14 cellular contexts compared by ENCODE assay signal in the genomic region with DNA sequence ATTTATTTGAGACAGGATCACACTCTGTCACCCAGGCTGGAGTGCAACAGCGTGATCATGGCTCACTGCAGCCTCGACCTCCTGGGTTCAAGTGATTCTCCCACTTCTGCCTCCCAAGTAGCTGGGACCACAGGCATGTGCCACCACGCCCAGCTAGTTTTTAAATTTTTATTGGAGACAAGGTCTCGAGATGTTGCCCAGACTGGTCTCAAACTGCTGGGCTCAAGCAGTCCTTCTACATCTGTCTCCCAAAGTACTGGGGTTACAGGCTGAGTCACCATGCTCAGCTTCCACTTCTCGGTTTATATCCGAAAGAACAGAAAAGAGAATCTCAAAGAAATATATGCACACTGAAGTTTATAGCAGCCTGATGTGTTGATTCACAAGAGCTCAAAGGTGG.
DNase-seq lines count a peak whose midpoint lies in the region; ATAC-seq and TF ChIP-seq lines count a peak whose summit lies in the region.
"Had no signal": no experiment of that assay in that cellular context is flagged by ENCODE, and none has a peak within 500 bp of the region (broad histone marks: within the 10 kb centered on the region; RNA-seq: fewer than 3 reads in every experiment).

No MANE protein-coding gene starts in this region.

- H3K9me3 ChIP-seq in Karpas-422 (ENCODE audit: low read length) (peaks cover 30% of the 10 kb centered on the region), stomach (peaks cover 0 to 3% (median 0%) of the 10 kb centered on the region in 4 donors), H9 (ENCODE audit: control insufficient read depth, low read depth, low read length) (no peaks in the 10 kb centered on the region)

- no peaks in the 10 kb centered on the region for H3K79me1 ChIP-seq in H9 (ENCODE audit: insufficient read depth, low read depth, low read length, poor library complexity, severe bottlenecking)

- H3K4me2 ChIP-seq in Karpas-422 (ENCODE audit: low read depth, low read length, poor library complexity, severe bottlenecking) (peak overlapping the region; percentile 30), H9 (ENCODE audit: insufficient read depth, insufficient read length, low read length) (no peak overlapping the region)

- H3K27ac Mint-ChIP-seq in glutamatergic neuron (ENCODE audit: unreplicated experiment) (peak overlapping the region; percentile 57), H9 (no peak overlapping the region)
- H3K27ac Mint-ChIP-seq: activated naive CD8-positive, alpha-beta T cell treated with anti-CD3 and anti-CD28 coated beads, Interleukin-2, amount 50 U/mL, for 24 hours had no signal

- no peak overlapping the region for H2AK5ac ChIP-seq in H9 (ENCODE audit: insufficient read length, low read length)

- H2BK5ac ChIP-seq in H9 (ENCODE audit: insufficient read length, low read length) = no peak overlapping the region

- H4K5ac ChIP-seq in H9 (ENCODE audit: insufficient read length, low read depth, low read length) = no peak overlapping the region

- H3K79me2 ChIP-seq in Karpas-422 (ENCODE audit: low read length) = no peaks in the 10 kb centered on the region
- H3K79me2 ChIP-seq in H9 (ENCODE audit: insufficient read depth, low read length) = no peaks in the 10 kb centered on the region

- H3K4me3 Mint-ChIP-seq in glutamatergic neuron (ENCODE audit: unreplicated experiment) (no peak overlapping the region), H9 (no peak overlapping the region)
- H3K4me3 Mint-ChIP-seq: activated naive CD8-positive, alpha-beta T cell treated with anti-CD3 and anti-CD28 coated beads, Interleukin-2, amount 50 U/mL, for 24 hours had no signal

- no peak overlapping the region for H3K4ac ChIP-seq in H9 (ENCODE audit: low read depth, low read length)

- intact Hi-C loops in stomach (cut with DNase I; ENCODE audit: low total_unique reads) = no loop called here

- H3K4me1 Mint-ChIP-seq in glutamatergic neuron (ENCODE audit: low read depth, unreplicated experiment) = peaks cover 54% of the 10 kb centered on the region
- peaks cover 27 to 28% of the 10 kb centered on the region in 2 experiments for H3K4me1 Mint-ChIP-seq in H9

- H3K27me3 Mint-ChIP-seq in glutamatergic neuron (ENCODE audit: unreplicated experiment) (peaks cover 22% of the 10 kb centered on the region), H9 (ENCODE audit: low read depth) (peaks cover 24% of the 10 kb centered on the region)

- no peak overlapping the region for H4K91ac ChIP-seq in H9 (ENCODE audit: insufficient read length, low read depth, low read length)

- H3K36me3 Mint-ChIP-seq in glutamatergic neuron (ENCODE audit: unreplicated experiment) (peaks cover 10% of the 10 kb centered on the region), H9 (ENCODE audit: insufficient read depth in 1 of 3, low read depth in 3 of 3) (peaks cover 7 to 31% (median 20%) of the 10 kb centered on the region in 3 experiments; a peak in 6 of 7 replicates)
- H3K36me3 Mint-ChIP-seq: naive thymus-derived CD8-positive, alpha-beta T cell had no signal

- no peak overlapping the region for H2BK120ac ChIP-seq in H9 (ENCODE audit: low read depth, low read length, poor library complexity, severe bottlenecking)

- H3K9ac ChIP-seq in Karpas-422 (ENCODE audit: low read length) (no peak overlapping the region), H9 (ENCODE audit: extremely low read depth, insufficient read length, low read length) (no peak overlapping the region)

- H3K14ac ChIP-seq in H9 (ENCODE audit: insufficient read depth, low read length) = no peak overlapping the region

- WGBS in stomach, 5 donors = 74 to 86% (median 76%) methylated on average over 6 of the region's 6 CpGs
- WGBS in H9 (ENCODE audit: extremely low coverage, insufficient read length, low lambda C conversion rate) = no CpG with 5 or more reads among the region's 6 CpGs

- H3K27me3 ChIP-seq in Karpas-422 (ENCODE audit: low read length) (no peaks in the 10 kb centered on the region), stomach (no peaks in the 10 kb centered on the region), H9 (ENCODE audit: insufficient read depth, low read length) (no peaks in the 10 kb centered on the region)
- H3K27me3 ChIP-seq: BE2C had no signal

- ATAC-seq in HG02623 (IDR thresholded peaks at IDR 0.05; ENCODE audit: unreplicated experiment) = no peak
- ATAC-seq: activated naive CD8-positive, alpha-beta T cell treated with anti-CD3 and anti-CD28 coated beads, Interleukin-2, amount 50 U/mL, for 24 hours had no signal

- no peak for TF ChIP-seq POLR2A in stomach (IDR thresholded peaks at IDR 0.05)

- H2BK12ac ChIP-seq in H9 (ENCODE audit: insufficient read length, low read depth, low read length) = no peak overlapping the region

- TF ChIP-seq CTCF in glutamatergic neuron (IDR thresholded peaks at IDR 0.05; ENCODE audit: partially characterized antibody, unreplicated experiment) (no peak), stomach (IDR thresholded peaks at IDR 0.05) (no peak), H9 (conservative IDR thresholded peaks at IDR 0.05) (no peak)

- no peak overlapping the region for H2AFZ ChIP-seq in Karpas-422 (ENCODE audit: low read length)
- no peak overlapping the region for H2AFZ ChIP-seq in H9 (ENCODE audit: low read length)

- H3K56ac ChIP-seq in H9 (ENCODE audit: insufficient read length, low read depth, low read length) = no peak overlapping the region

- H4K20me1 ChIP-seq in Karpas-422 (ENCODE audit: insufficient read depth, low read depth, low read length) (no peaks in the 10 kb centered on the region), H9 (ENCODE audit: control insufficient read depth, insufficient read depth, insufficient read length) (no peaks in the 10 kb centered on the region)

- H3K27ac ChIP-seq in Karpas-422 (ENCODE audit: low read length) (peak overlapping the region; percentile 98), stomach (peak overlapping the region in 4 of 5 donors; percentile 77 to 89 (median 86)), H9 (ENCODE audit: insufficient read length, low read depth, low read length) (no peak overlapping the region)

- H2BK20ac ChIP-seq in H9 (ENCODE audit: low read depth, low read length, poor library complexity, severe bottlenecking) = no peak overlapping the region

- H2BK15ac ChIP-seq in H9 (ENCODE audit: low read depth, low read length) = no peak overlapping the region

- no peak for TF ChIP-seq EP300 in stomach (IDR thresholded peaks at IDR 0.05)

- peaks cover 30% of the 10 kb centered on the region for H3K9me3 Mint-ChIP-seq in glutamatergic neuron (ENCODE audit: unreplicated experiment)
- peaks cover 25 to 31% of the 10 kb centered on the region in 2 experiments for H3K9me3 Mint-ChIP-seq in H9

- H3K36me3 ChIP-seq in Karpas-422 (ENCODE audit: insufficient read depth, low read length) = peaks cover 7% of the 10 kb centered on the region; the same call in 1 of the 2 replicates
- H3K36me3 ChIP-seq in stomach = no peaks in the 10 kb centered on the region
- H3K36me3 ChIP-seq: BE2C had no signal

- H4K8ac ChIP-seq in H9 (replicated peaks; ENCODE audit: insufficient read length, low read depth, low read length) = no peak overlapping the region

- DNase-seq in Karpas-422 (no peak), SIG-M5 treated with dmso at 0.1 percent for 504 hours (lab: John Stamatoyannopoulos, UW; ENCODE audit: unreplicated experiment) (peak; percentile 76), glutamatergic neuron (no peak), stomach (no peak), HuH-7 (ENCODE audit: low spot score) (no peak), H9 (no peak), NCI-H1048 (lab: John Stamatoyannopoulos, UW) (no peak)
- DNase-seq: activated naive CD8-positive, alpha-beta T cell treated with anti-CD3 and anti-CD28 coated beads, Interleukin-2, amount 50 U/mL, for 24 hours; BE2C; erythroblast; stimulated activated CD4-positive, alpha-beta T cell treated with anti-CD3 and anti-CD28 coated beads, Interleukin-2, amount 100 ng/mL, for 24 hours; stimulated activated CD8-positive, alpha-beta memory T cell treated with anti-CD3 and anti-CD28 coated beads, Interleukin-4, amount 100 ng/mL, for 48 hours had no signal

- H3K4me3 ChIP-seq in Karpas-422 (ENCODE audit: low read length) (peak overlapping the region; percentile 34; the same call in 1 of the 2 replicates), stomach (no peak overlapping the region)

- no peaks in the 10 kb centered on the region for H3K9me2 ChIP-seq in Karpas-422 (replicated peaks; ENCODE audit: insufficient read depth, low read length)

- no peaks in the 10 kb centered on the region for H3K23me2 ChIP-seq in H9 (ENCODE audit: insufficient read length, low read depth, low read length, poor library complexity, severe bottlenecking)

- no peak overlapping the region for H3K18ac ChIP-seq in H9 (ENCODE audit: insufficient read length, low read depth, low read length)

- H3K23ac ChIP-seq in H9 (ENCODE audit: insufficient read length, low read depth, low read length) = no peak overlapping the region

- peaks cover 75% of the 10 kb centered on the region for H3K4me1 ChIP-seq in Karpas-422 (ENCODE audit: low read length)
- H3K4me1 ChIP-seq in stomach = peaks cover 6 to 59% (median 39%) of the 10 kb centered on the region in 4 donors
- no peaks in the 10 kb centered on the region for H3K4me1 ChIP-seq in H9 (ENCODE audit: insufficient read depth, low read length)

- no peak overlapping the region for H3T11ph ChIP-seq in H9 (ENCODE audit: low read length)
